Comparison of ENCODE assay signal across 1 cellular context in the genomic region with DNA sequence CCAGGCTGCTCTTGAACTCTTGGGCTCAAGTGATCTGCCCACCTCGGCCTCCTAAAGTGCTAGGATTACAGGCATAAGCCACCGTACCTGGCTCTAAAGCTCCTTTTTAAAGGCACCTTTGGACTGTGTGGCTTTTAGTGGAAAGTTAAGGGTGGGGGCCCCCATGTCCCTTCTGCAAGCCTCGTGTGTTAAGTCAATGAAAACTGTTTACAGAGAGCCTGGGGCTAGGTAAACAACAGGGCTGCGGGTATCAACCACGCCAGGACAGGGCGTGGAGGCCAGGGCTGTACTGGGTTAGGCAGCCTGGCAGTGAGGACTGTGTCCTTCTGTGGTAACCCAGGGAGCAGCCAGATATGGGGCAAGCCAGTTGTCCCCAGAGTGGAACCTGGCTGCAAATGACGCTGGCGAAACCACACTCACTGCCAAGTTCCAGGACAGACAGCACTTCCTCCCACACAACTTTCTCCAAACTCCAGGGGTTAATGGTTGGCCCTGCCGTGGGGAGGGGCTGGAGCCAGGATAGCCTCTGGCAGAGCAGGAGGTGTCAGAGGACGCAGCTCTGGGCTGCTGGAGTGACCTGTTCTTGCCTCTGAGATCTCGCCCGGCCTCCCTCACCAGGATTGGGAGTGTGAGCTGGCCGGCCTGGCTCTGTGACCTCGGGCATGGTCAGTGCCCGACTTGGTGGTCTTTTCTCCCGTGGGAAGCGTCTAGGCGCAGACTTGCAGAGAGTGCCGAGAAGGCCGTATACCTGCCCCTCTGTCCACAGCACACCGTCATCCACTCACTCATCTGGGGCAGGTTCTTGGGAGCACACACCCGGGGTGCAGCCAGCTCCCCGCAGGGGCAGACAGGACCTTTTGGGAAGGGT.
TF ChIP-seq lines count a peak whose summit lies in the region.

No MANE protein-coding gene starts in this region.

TF ChIP-seq in IMR-90, 13 proteins besides CTCF, POLR2A, EP300 and RAD21:
- TF ChIP-seq RFX5 (IDR thresholded peaks at IDR 0.05; ENCODE audit: low read depth, low read length): no peak
- TF ChIP-seq NFE2L2 (IDR thresholded peaks at IDR 0.05; ENCODE audit: low read depth, low read length): no peak
- no peak for TF ChIP-seq BHLHE40 (IDR thresholded peaks at IDR 0.05; ENCODE audit: low read depth, low read length)
- TF ChIP-seq MAZ (IDR thresholded peaks at IDR 0.05; ENCODE audit: borderline replicate concordance, low read depth, low read length): no peak
- no peak for TF ChIP-seq CEBPB (IDR thresholded peaks at IDR 0.05; ENCODE audit: low read depth, low read length)
- TF ChIP-seq SMC3 (IDR thresholded peaks at IDR 0.05; ENCODE audit: low read depth, low read length): no peak
- TF ChIP-seq FOS (IDR thresholded peaks at IDR 0.05; ENCODE audit: low read depth, low read length): no peak
- TF ChIP-seq USF2 (IDR thresholded peaks at IDR 0.05; ENCODE audit: low read depth, low read length): no peak
- no peak for TF ChIP-seq CHD1 (IDR thresholded peaks at IDR 0.05; ENCODE audit: low read depth, low read length)
- TF ChIP-seq, protein P1, sequence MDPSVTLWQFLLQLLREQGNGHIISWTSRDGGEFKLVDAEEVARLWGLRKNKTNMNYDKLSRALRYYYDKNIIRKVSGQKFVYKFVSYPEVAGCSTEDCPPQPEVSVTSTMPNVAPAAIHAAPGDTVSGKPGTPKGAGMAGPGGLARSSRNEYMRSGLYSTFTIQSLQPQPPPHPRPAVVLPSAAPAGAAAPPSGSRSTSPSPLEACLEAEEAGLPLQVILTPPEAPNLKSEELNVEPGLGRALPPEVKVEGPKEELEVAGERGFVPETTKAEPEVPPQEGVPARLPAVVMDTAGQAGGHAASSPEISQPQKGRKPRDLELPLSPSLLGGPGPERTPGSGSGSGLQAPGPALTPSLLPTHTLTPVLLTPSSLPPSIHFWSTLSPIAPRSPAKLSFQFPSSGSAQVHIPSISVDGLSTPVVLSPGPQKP (IDR thresholded peaks at IDR 0.05; ENCODE audit: borderline replicate concordance, low read depth, low read length): no peak
- TF ChIP-seq MAFK (IDR thresholded peaks at IDR 0.05; ENCODE audit: low read depth, low read length): no peak
- TF ChIP-seq MXI1 (IDR thresholded peaks at IDR 0.05; ENCODE audit: borderline replicate concordance, low read depth, low read length): no peak
- TF ChIP-seq RCOR1 (IDR thresholded peaks at IDR 0.05; ENCODE audit: insufficient replicate concordance, low read length): no peak
TF ChIP-seq in IMR-90: peak in this region for 0.
